1 cellular context compared by ENCODE assay signal in genomic region chr14:25132734-25133422, GRCh38.
TF ChIP-seq lines count a peak whose summit lies in the region.

No MANE protein-coding gene starts in this region.

TF ChIP-seq in GM12878, 131 proteins besides CTCF, POLR2A, EP300 and RAD21 (continued from another document):
- TF ChIP-seq E2F8 (IDR thresholded peaks at IDR 0.05; ENCODE audit: low read depth, partially characterized antibody) = no peak
- peak; percentile 100 for TF ChIP-seq PAX5 (IDR thresholded peaks at IDR 0.05; ENCODE audit: borderline replicate concordance, low read depth, low read length)
- 0 out of 2 replicates have a peak, but pooled peaks have one; percentile 13 for TF ChIP-seq ZNF24 (IDR thresholded peaks at IDR 0.05)
- TF ChIP-seq BHLHE40 (IDR thresholded peaks at IDR 0.05; ENCODE audit: borderline replicate concordance in 1 of 2, low read depth in 2 of 2, low read length in 1 of 2) = peak; percentile 56 to 73; a peak in 3 of 4 replicates
- peak; percentile 99 for TF ChIP-seq PAX8 (IDR thresholded peaks at IDR 0.05)
- TF ChIP-seq RELA (IDR thresholded peaks at IDR 0.05; ENCODE audit: borderline replicate concordance, partially characterized antibody) = peak; percentile 21
- TF ChIP-seq IKZF2 (IDR thresholded peaks at IDR 0.05) = peak in 1 of 2 experiments; percentile 25; a peak in 1 of 4 replicates
- 0 out of 2 replicates have a peak, but pooled peaks have one; percentile 21 for TF ChIP-seq DPF2 (IDR thresholded peaks at IDR 0.05)
